ENCODE assay signal across 16 cellular contexts in genomic region chr4:13240066-13240465, GRCh38.
DNase-seq lines count a peak whose midpoint lies in the region; ATAC-seq and TF ChIP-seq lines count a peak whose summit lies in the region.
"Had no signal": no experiment of that assay in that cellular context is flagged by ENCODE, and none has a peak within 500 bp of the region (broad histone marks: within the 10 kb centered on the region; RNA-seq: fewer than 3 reads in every experiment).

No MANE protein-coding gene starts in this region.

- no peak overlapping the region for H4K12ac ChIP-seq in trophoblast cell (ENCODE audit: low read depth, low read length)

- H3K9me3 Mint-ChIP-seq in activated naive CD4-positive, alpha-beta T cell treated with anti-CD3 and anti-CD28 coated beads, Interleukin-2, amount 50 U/mL, for 72 hours, result peaks cover 5 to 6% of the 10 kb centered on the region in 2 donors
- H3K9me3 Mint-ChIP-seq in stimulated activated naive CD8-positive, alpha-beta T cell treated with anti-CD3 and anti-CD28 coated beads, Interleukin-15, amount 100 ng/mL, for 72 hours, result peaks cover 11 to 17% of the 10 kb centered on the region in 2 donors
- H3K9me3 Mint-ChIP-seq: activated B cell treated with CpG ODN at 0.5 μM for 24 hours had no signal

- ATAC-seq in activated naive CD4-positive, alpha-beta T cell treated with anti-CD3 and anti-CD28 coated beads, Interleukin-2, amount 50 U/mL, for 72 hours, result peak; percentile 81 to 89
- ATAC-seq in stimulated activated naive CD8-positive, alpha-beta T cell treated with anti-CD3 and anti-CD28 coated beads, Interleukin-15, amount 100 ng/mL, for 72 hours, result peak; percentile 78
- ATAC-seq: natural killer cell, T-cell had no signal

- H3K14ac ChIP-seq in trophoblast cell (ENCODE audit: low read length), result no peak overlapping the region

- TF ChIP-seq CTCF in brain microvascular endothelial cell (IDR thresholded peaks at IDR 0.05; ENCODE audit: low read depth, low read length, missing control alignments), result no peak

- H3K27me3 Mint-ChIP-seq in stimulated activated naive CD8-positive, alpha-beta T cell treated with anti-CD3 and anti-CD28 coated beads, Interleukin-15, amount 100 ng/mL, for 72 hours, result no peaks in the 10 kb centered on the region
- H3K27me3 Mint-ChIP-seq: activated B cell treated with CpG ODN at 0.5 μM for 24 hours; activated naive CD8-positive, alpha-beta T cell treated with anti-CD3 and anti-CD28 coated beads, Interleukin-2, amount 10 ng/mL, durations not matched to agents 7 days and 5 days; B cell; T-cell had no signal

- H3K9me3 ChIP-seq in trophoblast cell (ENCODE audit: insufficient read depth, low read depth, low read length), result no peaks in the 10 kb centered on the region

- H3K27me3 ChIP-seq in brain microvascular endothelial cell (replicated peaks) (no peaks in the 10 kb centered on the region), trophoblast cell (ENCODE audit: insufficient read depth, low read length) (no peaks in the 10 kb centered on the region)

- no peak overlapping the region for H4K8ac ChIP-seq in trophoblast cell (ENCODE audit: low read depth, low read length)

- no peak overlapping the region for H2AFZ ChIP-seq in trophoblast cell (ENCODE audit: insufficient read depth, low read length, poor library complexity)

- no peak overlapping the region for H2BK5ac ChIP-seq in trophoblast cell (ENCODE audit: low read depth, low read length, poor library complexity)

- no peak overlapping the region for H3K27ac ChIP-seq in brain microvascular endothelial cell
- no peak overlapping the region for H3K27ac ChIP-seq in trophoblast cell (ENCODE audit: low read depth, low read length)

- no peak overlapping the region for H2BK120ac ChIP-seq in trophoblast cell (ENCODE audit: insufficient read depth, low read length, poor library complexity)

- H3K36me3 Mint-ChIP-seq in activated naive CD4-positive, alpha-beta T cell treated with anti-CD3 and anti-CD28 coated beads, Interleukin-2, amount 50 U/mL, for 72 hours, result no peaks in the 10 kb centered on the region
- H3K36me3 Mint-ChIP-seq: activated naive CD8-positive, alpha-beta T cell treated with anti-CD3 and anti-CD28 coated beads, Interleukin-2, amount 10 ng/mL, durations not matched to agents 7 days and 5 days; natural killer cell had no signal

- no peaks in the 10 kb centered on the region for H3K79me2 ChIP-seq in trophoblast cell (ENCODE audit: control insufficient read depth, insufficient read depth, low read length, poor library complexity)

- H3K4me1 Mint-ChIP-seq in stimulated activated naive CD8-positive, alpha-beta T cell treated with anti-CD3 and anti-CD28 coated beads, Interleukin-15, amount 100 ng/mL, for 72 hours, result no peaks in the 10 kb centered on the region
- H3K4me1 Mint-ChIP-seq: activated B cell treated with CpG ODN at 0.5 μM for 24 hours, B cell, natural killer cell, T-cell had no signal

- H3K4me3 Mint-ChIP-seq in stimulated activated naive CD8-positive, alpha-beta T cell treated with anti-CD3 and anti-CD28 coated beads, Interleukin-15, amount 100 ng/mL, for 72 hours, result no peak overlapping the region
- H3K4me3 Mint-ChIP-seq: activated B cell treated with CpG ODN at 0.5 μM for 24 hours; activated naive CD8-positive, alpha-beta T cell treated with anti-CD3 and anti-CD28 coated beads, Interleukin-2, amount 10 ng/mL, durations not matched to agents 7 days and 5 days; B cell; natural killer cell; T-cell had no signal

- no peak overlapping the region for H4K91ac ChIP-seq in trophoblast cell (ENCODE audit: low read depth, low read length)

- no peaks in the 10 kb centered on the region for H3K36me3 ChIP-seq in brain microvascular endothelial cell (replicated peaks)
- no peaks in the 10 kb centered on the region for H3K36me3 ChIP-seq in trophoblast cell (ENCODE audit: control insufficient read depth in 1 of 2, insufficient read depth in 2 of 2, low read length in 2 of 2)

- H3K79me1 ChIP-seq in trophoblast cell (ENCODE audit: low read length), result no peaks in the 10 kb centered on the region

- no peak overlapping the region for H3K4me3 ChIP-seq in brain microvascular endothelial cell (ENCODE audit: low read depth, low read length)
- H3K4me3 ChIP-seq in trophoblast cell (ENCODE audit: low read depth, low read length), result no peak overlapping the region

- H3K27ac Mint-ChIP-seq in activated naive CD4-positive, alpha-beta T cell treated with anti-CD3 and anti-CD28 coated beads, Interleukin-2, amount 50 U/mL, for 72 hours, result no peak overlapping the region
- no peak overlapping the region for H3K27ac Mint-ChIP-seq in stimulated activated naive CD8-positive, alpha-beta T cell treated with anti-CD3 and anti-CD28 coated beads, Interleukin-15, amount 100 ng/mL, for 72 hours
- H3K27ac Mint-ChIP-seq: activated B cell treated with CpG ODN at 0.5 μM for 24 hours; activated naive CD8-positive, alpha-beta T cell treated with anti-CD3 and anti-CD28 coated beads, Interleukin-2, amount 10 ng/mL, durations not matched to agents 7 days and 5 days; B cell; natural killer cell; T-cell had no signal

- WGBS in trophoblast cell (ENCODE audit: extremely low coverage, insufficient coverage, insufficient read length), result no CpG with 5 or more reads among the region's 3 CpGs

- no peak overlapping the region for H2AK5ac ChIP-seq in trophoblast cell (ENCODE audit: low read length)

- H3K4me1 ChIP-seq in trophoblast cell (ENCODE audit: control insufficient read depth in 1 of 2, insufficient read depth in 2 of 2, low read length in 2 of 2), result no peaks in the 10 kb centered on the region

- H2BK12ac ChIP-seq in trophoblast cell (ENCODE audit: low read length), result no peak overlapping the region

- H3K18ac ChIP-seq in trophoblast cell (ENCODE audit: low read length), result no peak overlapping the region

- H3K9ac ChIP-seq in trophoblast cell (ENCODE audit: low read length), result no peak overlapping the region

- H3K4ac ChIP-seq in trophoblast cell (ENCODE audit: low read depth, low read length), result no peak overlapping the region

- in situ Hi-C loops in brain microvascular endothelial cell (cut with HindIII; ENCODE audit: low pct_ligation_motif_present, low sequenced_read_pairs), result no loop called here

- H3K4me2 ChIP-seq in trophoblast cell (ENCODE audit: low read length), result no peak overlapping the region

- H3K23ac ChIP-seq in trophoblast cell (ENCODE audit: low read length), result no peak overlapping the region

- DNase-seq in activated naive CD4-positive, alpha-beta T cell treated with anti-CD3 and anti-CD28 coated beads, Interleukin-2, amount 50 U/mL, for 72 hours (ENCODE audit: low spot score in 2 of 2), result no peak
- DNase-seq in activated naive CD4-positive, alpha-beta T cell (lab: John Stamatoyannopoulos, UW), result no peak
- DNase-seq in NCI-H226, result peak; percentile 21
- peak; percentile 43 for DNase-seq in brain microvascular endothelial cell
- no peak for DNase-seq in stimulated activated naive CD8-positive, alpha-beta T cell treated with anti-CD3 and anti-CD28 coated beads, Interleukin-15, amount 100 ng/mL, for 72 hours
- no peak for DNase-seq in NCI-H1436 (lab: John Stamatoyannopoulos, UW)
- no peak for DNase-seq in anterior cingulate cortex (lab: John Stamatoyannopoulos, UW)
- DNase-seq in trophoblast cell, result no peak
- DNase-seq: activated B cell treated with CpG ODN at 0.5 μM for 24 hours; activated naive CD8-positive, alpha-beta T cell treated with anti-CD3 and anti-CD28 coated beads, Interleukin-2, amount 10 ng/mL, durations not matched to agents 7 days and 5 days; foreskin fibroblast; MM.1S; natural killer cell; NCI-H2029 treated with DMSO at 0.1 percent for 48 hours; T-cell had no signal

Comparison
In these comparisons a context has a peak if more than half of its experiments do, and no peak if none do; other contexts are left out.
1. DNase-seq: peak in NCI-H226 (single experiment) and brain microvascular endothelial cell (single experiment); none in activated naive CD4-positive, alpha-beta T cell treated with anti-CD3 and anti-CD28 coated beads, Interleukin-2, amount 50 U/mL, for 72 hours (0 of 2), activated naive CD4-positive, alpha-beta T cell (0 of 4), stimulated activated naive CD8-positive, alpha-beta T cell treated with anti-CD3 and anti-CD28 coated beads, Interleukin-15, amount 100 ng/mL, for 72 hours (0 of 2), NCI-H1436 (single experiment), anterior cingulate cortex (0 of 58) and trophoblast cell (0 of 2).